8 cellular contexts compared by ENCODE assay signal in genomic region chr9:120583958-120584369, GRCh38.
A peak's percentile ranks its signal among the peaks of the same experiment; 100 is the strongest.
DNase-seq lines count a peak whose midpoint lies in the region; ATAC-seq lines count a peak whose summit lies in the region.

No MANE protein-coding gene starts in this region.

- ATAC-seq in HG03159 (IDR thresholded peaks at IDR 0.05; ENCODE audit: unreplicated experiment), result peak; percentile 53

- peak overlapping the region; percentile 90 for H3K27ac ChIP-seq in substantia nigra (ENCODE audit: low read depth, low read length, poor library complexity, severe bottlenecking)

- DNase-seq in stimulated activated CD4-positive, alpha-beta T cell treated with anti-CD3 and anti-CD28 coated beads, Interleukin-15, amount 100 ng/mL, for 24 hours, result peak; percentile 16
- no peak for DNase-seq in stimulated activated CD4-positive, alpha-beta T cell treated with anti-CD3 and anti-CD28 coated beads, Interleukin-4, amount 100 ng/mL, for 1 hour
- DNase-seq in NCI-H524 treated with DMSO at 0.1 percent for 48 hours (lab: John Stamatoyannopoulos, UW), result peak; percentile 67
- peak in 51 of 58 donors; percentile 10 to 95 (median 65) for DNase-seq in anterior cingulate cortex (lab: John Stamatoyannopoulos, UW)
- peak; percentile 9 for DNase-seq in iPS DF 19.7 (ENCODE audit: low read depth, low spot score)
- DNase-seq in substantia nigra (lab: John Stamatoyannopoulos, UW), result peak in 47 of 49 donors; percentile 14 to 95 (median 75)
- DNase-seq in HuH-7.5 (ENCODE audit: low spot score), result no peak

Comparison
In these comparisons a context has a peak if more than half of its experiments do, and no peak if none do; other contexts are left out.
1. DNase-seq: peak in stimulated activated CD4-positive, alpha-beta T cell treated with anti-CD3 and anti-CD28 coated beads, Interleukin-15, amount 100 ng/mL, for 24 hours (single experiment), NCI-H524 treated with DMSO at 0.1 percent for 48 hours (single experiment), anterior cingulate cortex (51 of 58), iPS DF 19.7 (single experiment) and substantia nigra (47 of 49); none in stimulated activated CD4-positive, alpha-beta T cell treated with anti-CD3 and anti-CD28 coated beads, Interleukin-4, amount 100 ng/mL, for 1 hour (single experiment) and HuH-7.5 (single experiment).